1 cellular context compared by ENCODE assay signal in genomic region chr11:129763569-129763968, GRCh38.
TF ChIP-seq lines count a peak whose summit lies in the region.

No MANE protein-coding gene starts in this region.

TF ChIP-seq in K562, 482 proteins besides CTCF, POLR2A, EP300 and RAD21:
- peak; percentile 63 for TF ChIP-seq ZFP36 (IDR thresholded peaks at IDR 0.05; ENCODE audit: low read depth, low read length, partially characterized antibody)
